In the genomic region with DNA sequence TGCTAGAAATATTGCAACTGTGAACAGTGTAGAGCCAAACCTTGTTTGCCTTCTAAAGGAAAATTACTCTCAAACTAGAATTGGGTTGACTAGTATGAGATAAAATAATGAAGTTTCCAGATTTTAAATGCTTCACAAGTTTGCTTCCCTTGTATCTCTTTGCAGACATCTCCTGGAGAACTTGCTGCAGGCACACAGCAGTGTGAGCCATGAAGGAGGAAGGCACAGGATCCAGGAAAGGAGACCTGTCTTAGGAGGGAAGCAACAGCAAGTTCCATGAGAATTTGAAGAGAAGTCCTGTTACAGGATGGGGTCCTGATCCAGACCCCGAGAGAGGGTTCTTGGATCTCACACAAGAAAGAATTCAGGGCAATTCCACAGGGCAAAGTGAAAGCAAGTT, we compare ENCODE assay signal across 28 cellular contexts.
"Had no signal": no experiment of that assay in that cellular context is flagged by ENCODE, and none has a peak within 500 bp of the region (broad histone marks: within the 10 kb centered on the region; RNA-seq: fewer than 3 reads in every experiment).

No MANE protein-coding gene starts in this region.

- DNase-seq: stimulated activated CD4-positive, alpha-beta T cell treated with anti-CD3 and anti-CD28 coated beads, Interleukin-2, amount 100 ng/mL, for 48 hours; stimulated activated CD4-positive, alpha-beta T cell treated with anti-CD3 and anti-CD28 coated beads, Interleukin-4, amount 100 ng/mL, for 1 hour; stimulated activated CD4-positive, alpha-beta T cell treated with anti-CD3 and anti-CD28 coated beads, Interleukin-4, amount 100 ng/mL, for 24 hours; stimulated activated CD4-positive, alpha-beta T cell treated with anti-CD3 and anti-CD28 coated beads, Interleukin-4, amount 100 ng/mL, for 4 hours; stimulated activated CD8-positive, alpha-beta memory T cell treated with anti-CD3 and anti-CD28 coated beads, Interleukin-4, amount 100 ng/mL, for 48 hours; stimulated activated naive B cell treated with anti-CD40 and anti-IgM and Interleukin-4, amounts not matched to agents 10 μg/mL and 1 μg/mL and 100 μg/mL, for 72 hours; stimulated activated naive CD4-positive, alpha-beta T cell; stimulated activated naive CD4-positive, alpha-beta T cell treated with Interleukin-2 at 50 U/mL for 16 hours; stimulated activated naive CD8-positive, alpha-beta T cell treated with anti-CD3 and anti-CD28 coated beads, Interleukin-15, amount 100 ng/mL, for 72 hours; stimulated activated naive CD8-positive, alpha-beta T cell treated with anti-CD3 and anti-CD28 coated beads, Interleukin-15, Interleukin-2, amounts not matched to agents 100 U/mL and 50 U/mL, for 24 hours; stomach; substantia nigra; testis; thyroid gland; tibial artery; transverse colon; trophoblast cell; upper lobe of left lung; uterus had no signal

- ATAC-seq: stimulated activated effector memory CD8-positive, alpha-beta T cell treated with anti-CD3 and anti-CD28 coated beads, Interleukin-12 subunit alpha, Interleukin-12 subunit beta, amount 100 ng/mL, for 72 hours; stimulated activated memory B cell treated with anti-CD40 and anti-IgM and Interleukin-4, amounts not matched to agents 10 μg/mL and 1 μg/mL and 100 μg/mL, for 72 hours; stimulated activated naive B cell treated with anti-CD40 and anti-IgM and Interleukin-4, amounts not matched to agents 10 μg/mL and 1 μg/mL and 100 μg/mL, for 72 hours; stimulated activated naive CD8-positive, alpha-beta T cell treated with anti-CD3 and anti-CD28 coated beads, Interleukin-15, amount 100 ng/mL, for 72 hours; stimulated activated naive CD8-positive, alpha-beta T cell treated with anti-CD3 and anti-CD28 coated beads, Interleukin-15, Interleukin-2, amounts not matched to agents 100 U/mL and 50 U/mL, for 24 hours had no signal

- H3K36me3 Mint-ChIP-seq: stimulated activated effector memory CD8-positive, alpha-beta T cell treated with anti-CD3 and anti-CD28 coated beads, Interleukin-12 subunit alpha, Interleukin-12 subunit beta, amount 100 ng/mL, for 72 hours; stimulated activated naive B cell treated with anti-CD40 and anti-IgM and Interleukin-4, amounts not matched to agents 10 μg/mL and 1 μg/mL and 100 μg/mL, for 72 hours; type B pancreatic cell had no signal

- H3K27ac Mint-ChIP-seq: stimulated activated effector memory CD8-positive, alpha-beta T cell treated with anti-CD3 and anti-CD28 coated beads, Interleukin-12 subunit alpha, Interleukin-12 subunit beta, amount 100 ng/mL, for 72 hours; stimulated activated memory B cell treated with anti-CD40 and anti-IgM and Interleukin-4, amounts not matched to agents 10 μg/mL and 1 μg/mL and 100 μg/mL, for 72 hours; stimulated activated naive B cell treated with anti-CD40 and anti-IgM and Interleukin-4, amounts not matched to agents 10 μg/mL and 1 μg/mL and 100 μg/mL, for 72 hours; stimulated activated naive CD8-positive, alpha-beta T cell treated with anti-CD3 and anti-CD28 coated beads, Interleukin-15, Interleukin-2, amounts not matched to agents 100 ng/mL and 50 ng/mL, for 24 hours; type B pancreatic cell had no signal

- H3K36me3 ChIP-seq: stomach, suprapubic skin, thoracic aorta, thyroid gland, tibial artery, tibial nerve, transverse colon, upper lobe of left lung, uterus, vagina had no signal

- H3K4me3 Mint-ChIP-seq: stimulated activated effector memory CD8-positive, alpha-beta T cell treated with anti-CD3 and anti-CD28 coated beads, Interleukin-12 subunit alpha, Interleukin-12 subunit beta, amount 100 ng/mL, for 72 hours; stimulated activated memory B cell treated with anti-CD40 and anti-IgM and Interleukin-4, amounts not matched to agents 10 μg/mL and 1 μg/mL and 100 μg/mL, for 72 hours; stimulated activated naive B cell treated with anti-CD40 and anti-IgM and Interleukin-4, amounts not matched to agents 10 μg/mL and 1 μg/mL and 100 μg/mL, for 72 hours; stimulated activated naive CD8-positive, alpha-beta T cell treated with anti-CD3 and anti-CD28 coated beads, Interleukin-15, amount 100 ng/mL, for 72 hours; stimulated activated naive CD8-positive, alpha-beta T cell treated with anti-CD3 and anti-CD28 coated beads, Interleukin-15, Interleukin-2, amounts not matched to agents 100 ng/mL and 50 ng/mL, for 24 hours; type B pancreatic cell had no signal

- H3K4me3 ChIP-seq: stomach, suprapubic skin, testis, thoracic aorta, thyroid gland, tibial artery, tibial nerve, transverse colon, upper lobe of left lung, uterus, vagina had no signal

- H3K9me3 Mint-ChIP-seq: stimulated activated naive CD8-positive, alpha-beta T cell treated with anti-CD3 and anti-CD28 coated beads, Interleukin-15, Interleukin-2, amounts not matched to agents 100 ng/mL and 50 ng/mL, for 24 hours had no signal

- H3K27me3 ChIP-seq: testis, thyroid gland, tibial nerve, upper lobe of left lung, uterus, vagina had no signal

- H3K27ac ChIP-seq: stomach, suprapubic skin, testis, thoracic aorta, thyroid gland, tibial artery, tibial nerve, transverse colon, upper lobe of left lung, uterus, vagina had no signal

- H3K4me1 Mint-ChIP-seq: stimulated activated effector memory CD8-positive, alpha-beta T cell treated with anti-CD3 and anti-CD28 coated beads, Interleukin-12 subunit alpha, Interleukin-12 subunit beta, amount 100 ng/mL, for 72 hours; stimulated activated memory B cell treated with anti-CD40 and anti-IgM and Interleukin-4, amounts not matched to agents 10 μg/mL and 1 μg/mL and 100 μg/mL, for 72 hours; stimulated activated naive B cell treated with anti-CD40 and anti-IgM and Interleukin-4, amounts not matched to agents 10 μg/mL and 1 μg/mL and 100 μg/mL, for 72 hours had no signal

- FAIRE-seq: urothelium cell line had no signal

- H3K9me3 ChIP-seq: suprapubic skin, testis, thoracic aorta, thyroid gland, tibial artery, tibial nerve, transverse colon, upper lobe of left lung, uterus, vagina had no signal

- H3K4me1 ChIP-seq: stomach, suprapubic skin, testis, tibial artery, tibial nerve, transverse colon, upper lobe of left lung, uterus, vagina had no signal
